ENCODE assay signal across 1 cellular context in genomic region chr6:160028487-160029275, GRCh38.
TF ChIP-seq lines count a peak whose summit lies in the region.

No MANE protein-coding gene starts in this region.

TF ChIP-seq in K562, 482 proteins besides CTCF, POLR2A, EP300 and RAD21 (continued from another document):
- TF ChIP-seq GMEB1 (CRISPR knock-in tag; IDR thresholded peaks at IDR 0.05): no peak
